8 cellular contexts compared by ENCODE assay signal in genomic region chr10:119725550-119726290, GRCh38. TPM values are rescaled to one million over a fixed set of nuclear protein-coding genes. Genes with fewer than 3 reads are reported as not detected.
DNase-seq lines count a peak whose midpoint lies in the region; ATAC-seq and TF ChIP-seq lines count a peak whose summit lies in the region.

Gene INPP5F (plus strand): TSS chr10:119726050. CDS start chr10:119726263, 213 bp downstream.

- peak within 1 kb of the TSS; percentile 92 for H3K23ac ChIP-seq in IMR-90 (ENCODE audit: low read depth, low read length)

- peak; percentile 97 for DNase-seq in DMS 273 (lab: John Stamatoyannopoulos, UW; ENCODE audit: unreplicated experiment)
- DNase-seq in IMR-90: peak; percentile 96
- DNase-seq in OCI-LY7 (ENCODE audit: low spot score): peak; percentile 95
- peak; percentile 99 for DNase-seq in activated T-cell treated with anti-CD3 and anti-CD28 coated beads for 4 hours
- DNase-seq in epithelial cell of prostate (ENCODE audit: low read depth, low spot score): peak; percentile 83
- peak; percentile 98 for DNase-seq in mucosa of gallbladder (ENCODE audit: low spot score)
- peak; percentile 99 for DNase-seq in stimulated activated CD8-positive, alpha-beta memory T cell treated with anti-CD3 and anti-CD28 coated beads, Interleukin-4, amount 100 ng/mL, for 4 hours (ENCODE audit: low read depth in 2 of 2, low spot score in 1 of 2)

- dilution Hi-C loops in IMR-90 (cut with HindIII; ENCODE audit: low sequenced_read_pairs, unreplicated experiment): no loop called here

- no peak within 1 kb of the TSS for H2BK20ac ChIP-seq in IMR-90 (ENCODE audit: low read depth, low read length)

- no peaks in the 10 kb centered on the region for H3K27me3 ChIP-seq in IMR-90 (ENCODE audit: control insufficient read depth, insufficient read depth, low read length)

- peak; percentile 90 for ATAC-seq in GM21528 (IDR thresholded peaks at IDR 0.05; ENCODE audit: low FRiP score, unreplicated experiment)
- ATAC-seq in IMR-90 (ENCODE audit: low read depth): peak; percentile 98

- H3K9me1 ChIP-seq in IMR-90 (ENCODE audit: insufficient read depth, low read length): 0 out of 2 replicates have a peak, but pooled peaks cover 3% of the 10 kb centered on the region

- peaks cover 16 to 30% of the 10 kb centered on the region in 2 experiments; a peak in 3 of 4 replicates for H3K79me1 ChIP-seq in IMR-90 (ENCODE audit: low read depth in 1 of 2, low read length in 2 of 2)

- POLR2A ChIA-PET in IMR-90 (lab: Charles Lee; ENCODE audit: unreplicated experiment) (interaction anchor here (0.6 to 1.3 kb wide), 2 partner anchors 12 to 142 kb away, joined by 3 to 10 read pairs; no protein-coding TSS in a partner anchor), OCI-LY7 (lab: Charles Lee) (interaction anchor here (0.6 to 6.4 kb wide), 18 partner anchors 10 to 1685 kb away, joined by 3 to 79 read pairs (median 4); partner anchors contain the start of genes BAG3 and MCMBP)

- TF ChIP-seq CTCF in IMR-90 (conservative IDR thresholded peaks at IDR 0.05; ENCODE audit: low read depth, low read length): 0 out of 2 replicates have a peak, but pooled peaks have one; percentile 24
- no peak; the same call in 1 of the 2 replicates for TF ChIP-seq CTCF in OCI-LY7 (conservative IDR thresholded peaks at IDR 0.05; ENCODE audit: low read length)

- intact Hi-C loops in IMR-90 (cut with micrococcal nuclease) (loop anchor here (1.0 to 2.0 kb wide), 2 partner anchors 39 to 129 kb away; partner anchors contain the start of gene TIAL1), OCI-LY7 (cut with micrococcal nuclease; ENCODE audit: unreplicated experiment) (loop anchor here (1.0 to 5.0 kb wide), 4 partner anchors 21 to 147 kb away; partner anchors contain the start of genes MCMBP and TIAL1)

- no peaks in the 10 kb centered on the region for H3K9me3 ChIP-seq in IMR-90 (ENCODE audit: control insufficient read depth, insufficient read depth, low read length)
- H3K9me3 ChIP-seq in OCI-LY7 (ENCODE audit: low read length): no peaks in the 10 kb centered on the region

- no peaks in the 10 kb centered on the region for H3K9me2 ChIP-seq in OCI-LY7 (ENCODE audit: insufficient read depth, low read length)

- H3K27ac ChIP-seq in IMR-90 (ENCODE audit: insufficient read depth, low read length) (peak within 1 kb of the TSS; percentile 92), OCI-LY7 (ENCODE audit: low read depth, low read length, poor library complexity, severe bottlenecking) (peak within 1 kb of the TSS; percentile 74), epithelial cell of prostate (peak within 1 kb of the TSS; percentile 69)

- H3K56ac ChIP-seq in IMR-90 (ENCODE audit: extremely low read depth, insufficient read depth, low read length): peak within 1 kb of the TSS; percentile 47; the same call in 1 of the 2 replicates

- 0% methylated on average over 39 of the region's 84 CpGs; no CpG with 5 or more reads in 1 of the 2 experiments for WGBS in IMR-90 (ENCODE audit: extremely low coverage in 2 of 2, insufficient read length in 1 of 2), 2 experiments

- H3K36me3 ChIP-seq in IMR-90 (ENCODE audit: control insufficient read depth, insufficient read depth, low read length) (no peaks in the 10 kb centered on the region), OCI-LY7 (ENCODE audit: insufficient read depth, low read length) (no peaks in the 10 kb centered on the region)

- H2BK15ac ChIP-seq in IMR-90 (ENCODE audit: low read depth, low read length): 0 out of 3 replicates have a peak within 1 kb of the TSS, but pooled peaks have one; percentile 34

- peak within 1 kb of the TSS; percentile 71 for H2AK5ac ChIP-seq in IMR-90 (ENCODE audit: low read depth, low read length)

- peak within 1 kb of the TSS; percentile 67 for H3K14ac ChIP-seq in IMR-90 (replicated peaks; ENCODE audit: low read depth, low read length)

- peak within 1 kb of the TSS; percentile 88 for H2BK5ac ChIP-seq in IMR-90 (ENCODE audit: low read depth, low read length, poor library complexity, severe bottlenecking)

- peak; percentile 19 for TF ChIP-seq RAD21 in IMR-90 (IDR thresholded peaks at IDR 0.05; ENCODE audit: low read length)

- peak within 1 kb of the TSS; percentile 88 for H3K4me2 ChIP-seq in IMR-90 (ENCODE audit: low read depth, low read length)
- peak within 1 kb of the TSS; percentile 92 for H3K4me2 ChIP-seq in OCI-LY7 (ENCODE audit: low read length)

- H4K20me1 ChIP-seq in IMR-90 (ENCODE audit: insufficient read depth, low read length) (no peaks in the 10 kb centered on the region), OCI-LY7 (ENCODE audit: insufficient read depth, low read length) (0 out of 2 replicates have a peak, but pooled peaks cover 9% of the 10 kb centered on the region)

- H3K4me3 ChIP-seq in IMR-90 (ENCODE audit: insufficient read depth, low read depth, low read length) (peak within 1 kb of the TSS; percentile 84), OCI-LY7 (ENCODE audit: low read depth, low read length, poor library complexity, severe bottlenecking) (peak within 1 kb of the TSS; percentile 92)

- peaks cover 8% of the 10 kb centered on the region; the same call in 1 of the 2 replicates for H3K79me2 ChIP-seq in OCI-LY7 (ENCODE audit: insufficient read depth, low read depth, low read length)

- peak within 1 kb of the TSS; percentile 79 for H3K4ac ChIP-seq in IMR-90 (ENCODE audit: low read depth, low read length)

- peak within 1 kb of the TSS; percentile 43 for H4K91ac ChIP-seq in IMR-90 (ENCODE audit: insufficient read depth, low read depth, low read length)

- in situ Hi-C loops in IMR-90 (cut with MboI; ENCODE audit: low sequenced_read_pairs): no loop called here

- peak within 1 kb of the TSS; percentile 85 for H3K9ac ChIP-seq in IMR-90 (ENCODE audit: low read depth, low read length)

- H4K5ac ChIP-seq in IMR-90 (ENCODE audit: low read depth, low read length): peak within 1 kb of the TSS; percentile 65

- H2AK9ac ChIP-seq in IMR-90 (replicated peaks; ENCODE audit: low read depth, low read length, poor library complexity): peak within 1 kb of the TSS; percentile 96

- H3K4me1 ChIP-seq in IMR-90 (ENCODE audit: control insufficient read depth, insufficient read depth, low read length): peaks cover 8% of the 10 kb centered on the region
- peaks cover 39% of the 10 kb centered on the region for H3K4me1 ChIP-seq in OCI-LY7 (ENCODE audit: insufficient read depth, low read length, poor library complexity, severe bottlenecking)

- peak within 1 kb of the TSS; percentile 78 to 84 for H4K8ac ChIP-seq in IMR-90 (ENCODE audit: low read depth in 2 of 2, low read length in 2 of 2)

- CTCF ChIA-PET in IMR-90 (lab: Yijun Ruan, JAX) (interaction anchor here (0.5 to 2.0 kb wide), 5 partner anchors 9 to 527 kb away, joined by 3 to 6 read pairs (median 4); no protein-coding TSS in a partner anchor), OCI-LY7 (lab: Charles Lee; ENCODE audit: unreplicated experiment) (interaction anchor here (0.6 to 1.6 kb wide), 8 partner anchors 12 to 516 kb away, joined by 3 to 5 read pairs (median 4); no protein-coding TSS in a partner anchor)

- H2AFZ ChIP-seq in IMR-90 (replicated peaks; ENCODE audit: low read length, poor library complexity): peak within 1 kb of the TSS; percentile 98
- peak within 1 kb of the TSS; percentile 75 for H2AFZ ChIP-seq in OCI-LY7 (ENCODE audit: low read length)

- H2BK120ac ChIP-seq in IMR-90 (ENCODE audit: low read depth, low read length): peak within 1 kb of the TSS; percentile 60; the same call in 1 of the 2 replicates

- peak; percentile 60 for TF ChIP-seq POLR2A in IMR-90 (IDR thresholded peaks at IDR 0.05; ENCODE audit: low read depth, low read length)

- peak within 1 kb of the TSS; percentile 65 for H3K18ac ChIP-seq in IMR-90 (ENCODE audit: low read depth, low read length)

- BruUV-seq in IMR-90 (replicated peaks; lab: Mats Ljungman, UMichigan) (no TSS peak), OCI-LY7 (replicated peaks; lab: Mats Ljungman, UMichigan) (no TSS peak)

TF ChIP-seq in IMR-90, 13 proteins besides CTCF, POLR2A, EP300 and RAD21:
- TF ChIP-seq MAZ (IDR thresholded peaks at IDR 0.05; ENCODE audit: borderline replicate concordance, low read depth, low read length) (peak; percentile 89), CEBPB (IDR thresholded peaks at IDR 0.05; ENCODE audit: low read depth, low read length) (no peak), MXI1 (IDR thresholded peaks at IDR 0.05; ENCODE audit: borderline replicate concordance, low read depth, low read length) (no peak; the same call in 1 of the 2 replicates), MAFK (IDR thresholded peaks at IDR 0.05; ENCODE audit: low read depth, low read length) (no peak), FOS (IDR thresholded peaks at IDR 0.05; ENCODE audit: low read depth, low read length) (no peak)

RNA-seq across cellular contexts. Expression of gene INPP5F, which starts in this region (rescaled TPM):
- total RNA-seq in IMR-90 (2012; rRNA removed) (29.6 and 35.3 TPM in 2 replicates), OCI-LY7 (2022) (8.7 and 12.8 TPM in 2 replicates), mucosa of gallbladder (13.8 TPM)
- polyA plus RNA-seq in IMR-90 (2012; rRNA removed): 16.3 and 19.0 TPM in 2 replicates
- 4.7 and 7.0 TPM in 2 replicates for polyA plus RNA-seq in IMR-90 (2012; cell fraction: cytosol; rRNA removed)
- 3.1 and 20.5 TPM in 2 replicates for polyA plus RNA-seq in IMR-90 (2012; cell fraction: nucleus; rRNA removed; ENCODE audit: low replicate concordance)
- total RNA-seq in OCI-LY7 (2014; rRNA removed; shearing (Covaris generic)): 6.2 TPM in 2 replicates

Comparison
In these comparisons a context has a peak if more than half of its experiments do, and no peak if none do; other contexts are left out.
1. Peak in every context shown above with its lines: DNase-seq, ATAC-seq, H3K4me3 ChIP-seq and H3K27ac ChIP-seq.